ENCODE assay signal across 15 cellular contexts in genomic region chr16:58614860-58615259, GRCh38. TPM values are rescaled to one million over a fixed set of nuclear protein-coding genes. Genes with fewer than 3 reads are reported as not detected.
DNase-seq lines count a peak whose midpoint lies in the region; ATAC-seq and TF ChIP-seq lines count a peak whose summit lies in the region.
"Had no signal": no experiment of that assay in that cellular context is flagged by ENCODE, and none has a peak within 500 bp of the region (broad histone marks: within the 10 kb centered on the region; RNA-seq: fewer than 3 reads in every experiment).

No MANE protein-coding gene starts in this region.

- no peak overlapping the region for H2BK5ac ChIP-seq in mesendoderm (ENCODE audit: low read length)

- no peak overlapping the region for H3K4me2 ChIP-seq in mesendoderm (ENCODE audit: low read length)

- no peak for ATAC-seq in GM19351 (IDR thresholded peaks at IDR 0.05; ENCODE audit: unreplicated experiment)

- H3K4ac ChIP-seq in mesendoderm (ENCODE audit: low read depth, low read length) = no peak overlapping the region

- peak; percentile 4 for TF ChIP-seq CTCF in astrocyte of the cerebellum (IDR thresholded peaks at IDR 0.05; ENCODE audit: low read depth, low read length, missing control alignments)

- H2AFZ ChIP-seq in ACC112 (ENCODE audit: low read length, unreplicated experiment) = no peak overlapping the region

- H4K8ac ChIP-seq in mesendoderm (ENCODE audit: low read depth, low read length) = no peak overlapping the region

- H3K9ac ChIP-seq in mesendoderm (ENCODE audit: low read length) = no peak overlapping the region

- in situ Hi-C loops in astrocyte of the cerebellum (cut with HindIII; ENCODE audit: low sequenced_read_pairs) = no loop called here

- H3K27me3 ChIP-seq in ACC112 (ENCODE audit: insufficient read depth, low read length) (no peaks in the 10 kb centered on the region), mesendoderm (ENCODE audit: insufficient read depth, low read length, poor library complexity) (no peaks in the 10 kb centered on the region)
- H3K27me3 ChIP-seq: BE2C, Peyer's patch had no signal

- no peak overlapping the region for H3K18ac ChIP-seq in mesendoderm (ENCODE audit: low read length)

- H2BK15ac ChIP-seq in mesendoderm (replicated peaks; ENCODE audit: low read depth) = no peak overlapping the region

- H3K4me1 ChIP-seq in ACC112 (ENCODE audit: control insufficient read depth, insufficient read depth, low read length, unreplicated experiment) (peaks cover 22% of the 10 kb centered on the region), mesendoderm (ENCODE audit: control insufficient read depth, low read depth, low read length) (no peaks in the 10 kb centered on the region)
- H3K4me1 ChIP-seq: BE2C, Peyer's patch had no signal

- H3K23ac ChIP-seq in mesendoderm (ENCODE audit: low read length) = no peak overlapping the region

- H3K36me3 ChIP-seq in ACC112 (ENCODE audit: insufficient read depth, low read length) (peaks cover 18% of the 10 kb centered on the region), mesendoderm (ENCODE audit: control insufficient read depth, insufficient read depth, low read length) (no peaks in the 10 kb centered on the region)

- DNase-seq in ELR (ENCODE audit: low read depth) = peak; percentile 40
- DNase-seq in astrocyte of the cerebellum (ENCODE audit: low read depth) = no peak
- peak; percentile 23 for DNase-seq in mesendoderm
- DNase-seq in activated gamma-delta T cell treated with Interleukin-2 at 50 U/mL for 16 hours = no peak
- DNase-seq in NCI-H82 (lab: John Stamatoyannopoulos, UW) = no peak
- DNase-seq: BE2C; CD8-positive, alpha-beta memory T cell; DMS153; NCI-H1436; NCI-H2029 treated with DMSO at 0.1 percent for 48 hours; NCI-H510A treated with DMSO at 0.1 percent for 48 hours; Peyer's patch; SHP77 treated with DMSO at 0.1 percent for 48 hours had no signal

- no peak overlapping the region for H4K5ac ChIP-seq in mesendoderm (ENCODE audit: low read length)

- WGBS in mesendoderm (ENCODE audit: extremely low coverage, insufficient coverage, low lambda C conversion rate) = no CpG with 5 or more reads among the region's 6 CpGs

- H3K4me3 ChIP-seq in ACC112 (ENCODE audit: low read depth, low read length) = no peak overlapping the region
- no peak overlapping the region for H3K4me3 ChIP-seq in astrocyte of the cerebellum (ENCODE audit: low read depth, low read length)
- no peak overlapping the region for H3K4me3 ChIP-seq in mesendoderm (ENCODE audit: low read length)
- H3K4me3 ChIP-seq: Peyer's patch had no signal

- H3K79me1 ChIP-seq in mesendoderm (ENCODE audit: low read length) = peaks cover 2% of the 10 kb centered on the region

- H2BK120ac ChIP-seq in mesendoderm (ENCODE audit: low read depth, low read length) = no peak overlapping the region

- H3K79me2 ChIP-seq in ACC112 (ENCODE audit: control insufficient read depth, insufficient read depth, low read length, unreplicated experiment) (peaks cover 89% of the 10 kb centered on the region), mesendoderm (ENCODE audit: control insufficient read depth, insufficient read depth, low read length) (peaks cover 61% of the 10 kb centered on the region)

- no peak overlapping the region for H3K56ac ChIP-seq in mesendoderm (ENCODE audit: low read length)

- H2AK5ac ChIP-seq in mesendoderm (ENCODE audit: low read length) = no peak overlapping the region

- H3K27ac ChIP-seq in ACC112 (ENCODE audit: low read depth, low read length) (peak overlapping the region; percentile 67), mesendoderm (ENCODE audit: low read depth, low read length) (no peak overlapping the region)
- H3K27ac ChIP-seq: Peyer's patch had no signal

RNA-seq across cellular contexts. Expression of gene CNOT1, which starts 14.8 kb away (rescaled TPM):
- polyA plus RNA-seq in mesendoderm (2013, experiment 1 of 2) = 147 TPM
- 148 TPM for polyA plus RNA-seq in mesendoderm (2013, experiment 2 of 2)

Comparison
In these comparisons a context has a peak if more than half of its experiments do, and no peak if none do; other contexts are left out.
1. DNase-seq: peak in ELR (single experiment) and mesendoderm (single experiment); none in astrocyte of the cerebellum (single experiment), activated gamma-delta T cell treated with Interleukin-2 at 50 U/mL for 16 hours (single experiment) and NCI-H82 (single experiment).